In genomic region chr1:1429671-1430073, GRCh38 we compare ENCODE assay signal across 12 cellular contexts. TPM values are rescaled to one million over a fixed set of nuclear protein-coding genes. Genes with fewer than 3 reads are reported as not detected.
A peak's percentile ranks its signal among the peaks of the same experiment; 100 is the strongest.
DNase-seq lines count a peak whose midpoint lies in the region; ATAC-seq, FAIRE-seq and TF ChIP-seq lines count a peak whose summit lies in the region.
"Had no signal": no experiment of that assay in that cellular context is flagged by ENCODE, and none has a peak within 500 bp of the region (broad histone marks: within the 10 kb centered on the region; RNA-seq: fewer than 3 reads in every experiment).

No MANE protein-coding gene starts in this region.

- no peak overlapping the region for H2BK15ac ChIP-seq in mesenchymal stem cell (ENCODE audit: low read depth, poor library complexity, severe bottlenecking)

- no peak for DNase-seq in Peyer's patch
- DNase-seq in mesenchymal stem cell, result peak; percentile 73
- DNase-seq in NCI-H446 treated with DMSO at 0.1 percent for 48 hours (lab: John Stamatoyannopoulos, UW), result no peak
- no peak for DNase-seq in stimulated activated naive CD8-positive, alpha-beta T cell treated with anti-CD3 and anti-CD28 coated beads, Interleukin-15, amount 100 ng/mL, for 72 hours
- no peak for DNase-seq in HTR-8/SVneo (ENCODE audit: insufficient read length, low spot score)
- DNase-seq: amniotic stem cell, EL had no signal

- H3K27me3 Mint-ChIP-seq in stimulated activated naive CD8-positive, alpha-beta T cell treated with anti-CD3 and anti-CD28 coated beads, Interleukin-15, amount 100 ng/mL, for 72 hours, result peaks cover 81% of the 10 kb centered on the region

- H3K18ac ChIP-seq in mesenchymal stem cell (ENCODE audit: low read depth in 1 of 2, low read length in 2 of 2), result no peak overlapping the region

- TF ChIP-seq POLR2A in Peyer's patch (IDR thresholded peaks at IDR 0.05), result no peak

- no peak overlapping the region for H3K14ac ChIP-seq in mesenchymal stem cell (ENCODE audit: low read length in 2 of 2)

- H3K4me1 Mint-ChIP-seq in stimulated activated naive CD8-positive, alpha-beta T cell treated with anti-CD3 and anti-CD28 coated beads, Interleukin-15, amount 100 ng/mL, for 72 hours, result peaks cover 22% of the 10 kb centered on the region

- TF ChIP-seq CTCF in Peyer's patch (IDR thresholded peaks at IDR 0.05), result no peak

- H4K91ac ChIP-seq in mesenchymal stem cell (ENCODE audit: low read length), result no peak overlapping the region

- no peak overlapping the region for H2BK120ac ChIP-seq in mesenchymal stem cell (ENCODE audit: low read depth, low read length)

- no peaks in the 10 kb centered on the region for H3K79me1 ChIP-seq in mesenchymal stem cell (replicated peaks; ENCODE audit: low read length, poor library complexity, severe bottlenecking)

- H2AK5ac ChIP-seq in mesenchymal stem cell (ENCODE audit: low read length, severe bottlenecking), result no peak overlapping the region

- H3K4ac ChIP-seq in mesenchymal stem cell (ENCODE audit: low read depth in 1 of 2, low read length in 2 of 2), result no peak overlapping the region

- H3K9me3 Mint-ChIP-seq in stimulated activated naive CD8-positive, alpha-beta T cell treated with anti-CD3 and anti-CD28 coated beads, Interleukin-15, amount 100 ng/mL, for 72 hours, result no peaks in the 10 kb centered on the region

- H3K9ac ChIP-seq in duodenal mucosa (ENCODE audit: low read depth in 1 of 2, low read length in 2 of 2) (no peak overlapping the region), mesenchymal stem cell (ENCODE audit: low read length) (no peak overlapping the region)

- H2BK5ac ChIP-seq in mesenchymal stem cell (ENCODE audit: low read depth, low read length, poor library complexity, severe bottlenecking), result no peak overlapping the region

- no peak for FAIRE-seq in HTR-8/SVneo (lab: Jason Lieb, UNC)

- no peak overlapping the region for H2BK12ac ChIP-seq in mesenchymal stem cell (ENCODE audit: low read length in 2 of 2)

- no peak overlapping the region for H3K27ac Mint-ChIP-seq in stimulated activated naive CD8-positive, alpha-beta T cell treated with anti-CD3 and anti-CD28 coated beads, Interleukin-15, amount 100 ng/mL, for 72 hours
- H3K27ac Mint-ChIP-seq: naive thymus-derived CD8-positive, alpha-beta T cell had no signal

- H3K27ac ChIP-seq in Peyer's patch, result peak overlapping the region; percentile 67 to 91 (median 76)
- peak overlapping the region; percentile 61 for H3K27ac ChIP-seq in duodenal mucosa (ENCODE audit: low read depth, low read length)
- H3K27ac ChIP-seq in mesenchymal stem cell (ENCODE audit: low read length, poor library complexity, severe bottlenecking), result no peak overlapping the region
- H3K27ac ChIP-seq in temporal lobe (ENCODE audit: low read depth, low read length), result peak overlapping the region; percentile 96

- peak overlapping the region; percentile 15 for H4K8ac ChIP-seq in mesenchymal stem cell (ENCODE audit: low read length)

- no peak for ATAC-seq in stimulated activated naive CD8-positive, alpha-beta T cell treated with anti-CD3 and anti-CD28 coated beads, Interleukin-15, amount 100 ng/mL, for 72 hours
- ATAC-seq in HG03025 (IDR thresholded peaks at IDR 0.05; ENCODE audit: low FRiP score, unreplicated experiment), result no peak
- ATAC-seq: naive thymus-derived CD8-positive, alpha-beta T cell had no signal

- H3K9me3 ChIP-seq in Peyer's patch, result no peaks in the 10 kb centered on the region
- H3K9me3 ChIP-seq in duodenal mucosa (ENCODE audit: control insufficient read depth in 1 of 2, low read length in 2 of 2), result no peaks in the 10 kb centered on the region
- no peaks in the 10 kb centered on the region for H3K9me3 ChIP-seq in mesenchymal stem cell (ENCODE audit: control insufficient read depth, low read length)

- H3K27me3 ChIP-seq in Peyer's patch (no peaks in the 10 kb centered on the region), duodenal mucosa (ENCODE audit: control insufficient read depth in 1 of 2, insufficient read depth in 2 of 2, low read length in 2 of 2) (peaks cover 3 to 5% of the 10 kb centered on the region in 2 donors), mesenchymal stem cell (ENCODE audit: control insufficient read depth in 1 of 2, insufficient read depth in 1 of 2, low read length in 2 of 2) (peaks cover 0 to 5% of the 10 kb centered on the region in 2 experiments)

- no peak overlapping the region for H3K4me2 ChIP-seq in mesenchymal stem cell (ENCODE audit: low read length, poor library complexity, severe bottlenecking)

- no peak overlapping the region for H3K4me3 Mint-ChIP-seq in stimulated activated naive CD8-positive, alpha-beta T cell treated with anti-CD3 and anti-CD28 coated beads, Interleukin-15, amount 100 ng/mL, for 72 hours

- H3K36me3 ChIP-seq in Peyer's patch (no peaks in the 10 kb centered on the region), duodenal mucosa (ENCODE audit: control insufficient read depth in 1 of 2, insufficient read depth in 2 of 2, low read length in 2 of 2) (no peaks in the 10 kb centered on the region), mesenchymal stem cell (ENCODE audit: control insufficient read depth in 1 of 2, insufficient read depth in 2 of 2, low read depth in 1 of 2, low read length in 2 of 2) (no peaks in the 10 kb centered on the region)

- WGBS in mesenchymal stem cell, result 60% methylated on average over 6 of the region's 6 CpGs

- peaks cover 6 to 51% (median 16%) of the 10 kb centered on the region in 4 donors for H3K4me1 ChIP-seq in Peyer's patch
- H3K4me1 ChIP-seq in duodenal mucosa (ENCODE audit: control insufficient read depth in 1 of 2, insufficient read depth in 2 of 2, low read length in 2 of 2), result peaks cover 24 to 30% of the 10 kb centered on the region in 2 donors
- peaks cover 52% of the 10 kb centered on the region for H3K4me1 ChIP-seq in mesenchymal stem cell (ENCODE audit: control insufficient read depth, insufficient read depth, low read depth, low read length)

- H3K4me3 ChIP-seq in Peyer's patch, result no peak overlapping the region
- H3K4me3 ChIP-seq in duodenal mucosa (ENCODE audit: low read depth in 1 of 2, low read length in 2 of 2), result no peak overlapping the region
- H3K4me3 ChIP-seq in mesenchymal stem cell (ENCODE audit: insufficient read depth in 1 of 2, low read depth in 1 of 2, low read length in 2 of 2), result no peak overlapping the region

- H2AFZ ChIP-seq in mesenchymal stem cell (ENCODE audit: low read depth, low read length), result no peak overlapping the region

- no peak overlapping the region for H3K23ac ChIP-seq in mesenchymal stem cell (ENCODE audit: low read length in 2 of 2)

RNA-seq across cellular contexts. Expression of gene VWA1, which starts 5.8 kb away (rescaled TPM):
- 10 to 100 TPM in 1 of 4 donors, 1 to 10 TPM in 3; 3.2 to 14.0 (median 6.7) TPM for total RNA-seq in Peyer's patch
- polyA plus RNA-seq in mesenchymal stem cell (2013, experiment 1 of 2), result 7.3 TPM
- 7.5 TPM for polyA plus RNA-seq in mesenchymal stem cell (2013, experiment 2 of 2)
- total RNA-seq in temporal lobe, result 6.4 TPM
- total RNA-seq: naive thymus-derived CD8-positive, alpha-beta T cell had no signal
- polyA plus RNA-seq: naive thymus-derived CD8-positive, alpha-beta T cell had no signal

RNA-seq across cellular contexts. Expression of gene ANKRD65, which starts 8.6 kb away (rescaled TPM):
- total RNA-seq in Peyer's patch (10 to 100 TPM in 1 of 4 donors, 1 to 10 TPM in 2, under 1 TPM in 1; 0.54 to 11.6 (median 2.0) TPM), temporal lobe (0.49 TPM)
- polyA plus RNA-seq in mesenchymal stem cell (2013, experiment 1 of 2), result 0.14 TPM
- 0.18 TPM for polyA plus RNA-seq in mesenchymal stem cell (2013, experiment 2 of 2)
- total RNA-seq: naive thymus-derived CD8-positive, alpha-beta T cell; RPMI7951 had no signal
- polyA plus RNA-seq: naive thymus-derived CD8-positive, alpha-beta T cell had no signal

RNA-seq across cellular contexts. Expression of gene ATAD3C, which starts 19.8 kb away (rescaled TPM):
- total RNA-seq in Peyer's patch, result under 1 TPM in 1 of 4 donors, not detected in 3; 0.27 TPM
- 0.03 TPM for polyA plus RNA-seq in mesenchymal stem cell (2013, experiment 1 of 2)
- polyA plus RNA-seq in mesenchymal stem cell (2013, experiment 2 of 2), result 0.04 TPM
- 0.49 TPM for total RNA-seq in temporal lobe
- total RNA-seq: RPMI7951 had no signal

RNA-seq across cellular contexts. Expression of gene MRPL20, which starts 22.6 kb away (rescaled TPM):
- total RNA-seq in Peyer's patch, result 10 to 100 TPM; 58.2 to 94.1 (median 78.2) TPM
- polyA plus RNA-seq in mesenchymal stem cell (2013, experiment 1 of 2), result 152 TPM
- 152 TPM for polyA plus RNA-seq in mesenchymal stem cell (2013, experiment 2 of 2)
- total RNA-seq in temporal lobe, result 38.1 TPM

RNA-seq across cellular contexts. Expression of gene CCNL2, which starts 30.5 kb away (rescaled TPM):
- total RNA-seq in Peyer's patch (1,000 to 10,000 TPM in 1 of 4 donors, 100 to 1,000 TPM in 3; 216 to 1,008 (median 423) TPM), temporal lobe (86.1 TPM)
- polyA plus RNA-seq in mesenchymal stem cell (2013, experiment 1 of 2), result 107 TPM
- 105 TPM for polyA plus RNA-seq in mesenchymal stem cell (2013, experiment 2 of 2)
